ENCODE assay signal across 22 cellular contexts in genomic region chr2:120952318-120952717, GRCh38.
DNase-seq lines count a peak whose midpoint lies in the region; ATAC-seq and TF ChIP-seq lines count a peak whose summit lies in the region.
"Had no signal": no experiment of that assay in that cellular context is flagged by ENCODE, and none has a peak within 500 bp of the region (broad histone marks: within the 10 kb centered on the region; RNA-seq: fewer than 3 reads in every experiment).

No MANE protein-coding gene starts in this region.

- ATAC-seq in GM19035 (IDR thresholded peaks at IDR 0.05; ENCODE audit: unreplicated experiment) (no peak), HG02884 (IDR thresholded peaks at IDR 0.05; ENCODE audit: unreplicated experiment) (no peak)
- ATAC-seq: CD8-positive, alpha-beta T cell; stimulated activated naive B cell treated with anti-CD40 and anti-IgM and Interleukin-4, amounts not matched to agents 10 μg/mL and 1 μg/mL and 100 μg/mL, for 72 hours; upper lobe of right lung had no signal

- DNase-seq in NCI-H446 treated with DMSO at 0.1 percent for 48 hours (lab: John Stamatoyannopoulos, UW) (peak; percentile 6), NCI-H446 (lab: John Stamatoyannopoulos, UW) (no peak), RWPE1 (ENCODE audit: low spot score) (no peak), fibroblast of lung (ENCODE audit: low read depth in 2 of 2) (peak; percentile 54 to 83), osteocyte (ENCODE audit: extremely low spot score, unreplicated experiment) (no peak), progenitor cell of endocrine pancreas (ENCODE audit: low spot score, unreplicated experiment) (no peak)
- DNase-seq: activated CD4-positive, alpha-beta T cell treated with anti-CD3 and anti-CD28 coated beads, Interleukin-2, amount 50 U/mL, for 48 hours; activated naive CD4-positive, alpha-beta T cell treated with anti-CD3 and anti-CD28 coated beads, Interleukin-2, amount 50 U/mL, for 16 hours; CD8-positive, alpha-beta T cell; hippocampal formation; kidney glomerular epithelial cell; MM.1S; NCI-H1930; NCI-H69; retina; stimulated activated CD4-positive, alpha-beta T cell treated with anti-CD3 and anti-CD28 coated beads, Interleukin-15, amount 100 ng/mL, for 24 hours; stimulated activated naive B cell treated with anti-CD40 and anti-IgM and Interleukin-4, amounts not matched to agents 10 μg/mL and 1 μg/mL and 100 μg/mL, for 72 hours; upper lobe of right lung had no signal

- H2AFZ ChIP-seq in fibroblast of lung (ENCODE audit: low read length) = no peak overlapping the region

- H3K4me1 ChIP-seq in fibroblast of lung (ENCODE audit: control insufficient read depth, extremely low read depth, insufficient read depth, low read length) = no peaks in the 10 kb centered on the region
- H3K4me1 ChIP-seq: upper lobe of right lung had no signal

- no peaks in the 10 kb centered on the region for H3K9me3 ChIP-seq in fibroblast of lung (ENCODE audit: control insufficient read depth, insufficient read depth, low read depth, low read length)
- H3K9me3 ChIP-seq: upper lobe of right lung had no signal

- CTCF ChIA-PET in RWPE1 (lab: Yijun Ruan, JAX) = no interaction called here

- H4K20me1 ChIP-seq in fibroblast of lung (ENCODE audit: control insufficient read depth, extremely low read depth, insufficient read depth, low read length) = no peaks in the 10 kb centered on the region

- no peak overlapping the region for H3K4me3 ChIP-seq in fibroblast of lung (replicated peaks in 1 of 4; ENCODE audit: control extremely low read depth in 1 of 4, insufficient read depth in 1 of 4, low read depth in 3 of 4, low read length in 4 of 4)
- H3K4me3 ChIP-seq: upper lobe of right lung had no signal

- peak overlapping the region; percentile 75 for H3K27ac Mint-ChIP-seq in osteocyte (ENCODE audit: unreplicated experiment)
- no peak overlapping the region for H3K27ac Mint-ChIP-seq in progenitor cell of endocrine pancreas
- H3K27ac Mint-ChIP-seq: CD8-positive, alpha-beta T cell; mesothelial cell of epicardium; stimulated activated naive B cell treated with anti-CD40 and anti-IgM and Interleukin-4, amounts not matched to agents 10 μg/mL and 1 μg/mL and 100 μg/mL, for 72 hours had no signal

- no peak overlapping the region for H3K4me3 Mint-ChIP-seq in osteocyte (ENCODE audit: unreplicated experiment)
- H3K4me3 Mint-ChIP-seq in progenitor cell of endocrine pancreas (ENCODE audit: low read depth) = no peak overlapping the region
- H3K4me3 Mint-ChIP-seq: CD8-positive, alpha-beta T cell; mesothelial cell of epicardium; stimulated activated naive B cell treated with anti-CD40 and anti-IgM and Interleukin-4, amounts not matched to agents 10 μg/mL and 1 μg/mL and 100 μg/mL, for 72 hours had no signal

- no peak overlapping the region for H3K4me2 ChIP-seq in fibroblast of lung (ENCODE audit: extremely low read depth, insufficient read depth, low read length)

- H3K27me3 Mint-ChIP-seq in osteocyte (ENCODE audit: unreplicated experiment) (no peaks in the 10 kb centered on the region), progenitor cell of endocrine pancreas (peaks cover 79% of the 10 kb centered on the region)
- H3K27me3 Mint-ChIP-seq: stimulated activated naive B cell treated with anti-CD40 and anti-IgM and Interleukin-4, amounts not matched to agents 10 μg/mL and 1 μg/mL and 100 μg/mL, for 72 hours had no signal

- peaks cover 33% of the 10 kb centered on the region for H3K4me1 Mint-ChIP-seq in osteocyte (ENCODE audit: unreplicated experiment)
- no peaks in the 10 kb centered on the region for H3K4me1 Mint-ChIP-seq in progenitor cell of endocrine pancreas (ENCODE audit: low read depth)
- H3K4me1 Mint-ChIP-seq: mesothelial cell of epicardium; stimulated activated naive B cell treated with anti-CD40 and anti-IgM and Interleukin-4, amounts not matched to agents 10 μg/mL and 1 μg/mL and 100 μg/mL, for 72 hours had no signal

- no peaks in the 10 kb centered on the region for H3K79me2 ChIP-seq in fibroblast of lung (ENCODE audit: control insufficient read depth, insufficient read depth, low read length)

- no peaks in the 10 kb centered on the region for H3K9me3 Mint-ChIP-seq in osteocyte (ENCODE audit: unreplicated experiment)
- H3K9me3 Mint-ChIP-seq in progenitor cell of endocrine pancreas (ENCODE audit: low read depth) = no peaks in the 10 kb centered on the region
- H3K9me3 Mint-ChIP-seq: CD8-positive, alpha-beta T cell; mesothelial cell of epicardium; stimulated activated naive B cell treated with anti-CD40 and anti-IgM and Interleukin-4, amounts not matched to agents 10 μg/mL and 1 μg/mL and 100 μg/mL, for 72 hours had no signal

- peaks cover 6% of the 10 kb centered on the region for H3K36me3 ChIP-seq in fibroblast of lung (ENCODE audit: control insufficient read depth, insufficient read depth, low read length)
- H3K36me3 ChIP-seq: upper lobe of right lung had no signal

- H3K9ac ChIP-seq in fibroblast of lung (ENCODE audit: insufficient read depth, low read length) = no peak overlapping the region

- no peaks in the 10 kb centered on the region for H3K27me3 ChIP-seq in fibroblast of lung (ENCODE audit: control insufficient read depth, insufficient read depth, low read length)
- H3K27me3 ChIP-seq: upper lobe of right lung had no signal

- H3K27ac ChIP-seq in RWPE1 (peak overlapping the region; percentile 3; the same call in 1 of the 2 replicates), fibroblast of lung (ENCODE audit: insufficient read depth, low read length) (no peak overlapping the region)
- H3K27ac ChIP-seq: 22Rv1, upper lobe of right lung had no signal

- peaks cover 12% of the 10 kb centered on the region for H3K36me3 Mint-ChIP-seq in osteocyte (ENCODE audit: unreplicated experiment)
- H3K36me3 Mint-ChIP-seq in progenitor cell of endocrine pancreas (ENCODE audit: insufficient read depth) = no peaks in the 10 kb centered on the region
- H3K36me3 Mint-ChIP-seq: CD8-positive, alpha-beta T cell; stimulated activated naive B cell treated with anti-CD40 and anti-IgM and Interleukin-4, amounts not matched to agents 10 μg/mL and 1 μg/mL and 100 μg/mL, for 72 hours had no signal

- POLR2A ChIA-PET in RWPE1 (lab: Yijun Ruan, JAX; ENCODE audit: low non-redundant PET) = no interaction called here

- no peak for TF ChIP-seq CTCF in RWPE1 (conservative IDR thresholded peaks at IDR 0.05; ENCODE audit: low read depth)
- TF ChIP-seq CTCF in fibroblast of lung (conservative IDR thresholded peaks at IDR 0.05 in 1 of 2, IDR thresholded peaks at IDR 0.05 in 1 of 2; ENCODE audit: low read depth in 1 of 2, low read length in 2 of 2) = no peak
- TF ChIP-seq CTCF in osteocyte (IDR thresholded peaks at IDR 0.05) = no peak
- no peak for TF ChIP-seq CTCF in progenitor cell of endocrine pancreas (IDR thresholded peaks at IDR 0.05; ENCODE audit: unreplicated experiment)

Comparison
In these comparisons a context has a peak if more than half of its experiments do, and no peak if none do; other contexts are left out.
1. DNase-seq: peak in NCI-H446 treated with DMSO at 0.1 percent for 48 hours (single experiment) and fibroblast of lung (2 of 2); none in NCI-H446 (0 of 2), RWPE1 (single experiment), osteocyte (single experiment) and progenitor cell of endocrine pancreas (single experiment).